ENCODE assay signal across 17 cellular contexts in the genomic region with DNA sequence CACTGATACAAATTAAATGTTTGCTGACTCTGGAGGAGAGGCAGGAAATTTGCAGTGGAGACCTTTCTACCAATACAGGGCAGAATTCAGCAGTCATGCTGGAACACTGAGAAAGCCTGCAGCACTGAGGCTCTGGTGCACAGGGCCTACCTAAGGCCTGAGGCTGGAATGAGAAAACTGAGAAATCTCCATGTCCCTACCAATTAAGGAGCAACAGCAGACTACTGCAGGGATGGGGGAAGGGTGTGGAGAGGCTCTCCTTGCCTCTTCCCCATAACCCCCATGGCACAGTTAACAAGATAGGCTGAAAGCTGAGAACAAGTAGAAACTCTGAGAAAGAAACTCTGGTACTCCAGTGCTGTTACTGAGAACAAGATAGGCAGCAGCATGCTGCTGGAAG. TPM values are rescaled to one million over a fixed set of nuclear protein-coding genes. Genes with fewer than 3 reads are reported as not detected.
A peak's percentile ranks its signal among the peaks of the same experiment; 100 is the strongest.
DNase-seq lines count a peak whose midpoint lies in the region; ATAC-seq, FAIRE-seq and TF ChIP-seq lines count a peak whose summit lies in the region.
"Had no signal": no experiment of that assay in that cellular context is flagged by ENCODE, and none has a peak within 500 bp of the region (broad histone marks: within the 10 kb centered on the region; RNA-seq: fewer than 3 reads in every experiment).

No MANE protein-coding gene starts in this region.

- no peaks in the 10 kb centered on the region for H3K36me3 Mint-ChIP-seq in GM23338 (ENCODE audit: low read depth)

- DNase-seq in GM23338 (ENCODE audit: low spot score) (peak; percentile 9), H1 (ENCODE audit: low read depth in 1 of 2, low spot score in 2 of 2) (no peak), mesendoderm (peak; percentile 49), NCI-H748 (lab: John Stamatoyannopoulos, UW; ENCODE audit: unreplicated experiment) (no peak), UCSD-AML1 (lab: John Stamatoyannopoulos, UW; ENCODE audit: unreplicated experiment) (no peak)
- DNase-seq in activated T-cell treated with anti-CD3 and anti-CD28 coated beads, Interleukin-2, amount 50 U/mL, for 1 hour = no peak
- DNase-seq in activated CD8-positive, alpha-beta memory T cell treated with anti-CD3 and anti-CD28 coated beads for 24 hours = no peak
- DNase-seq: C1 segment of cervical spinal cord; Calu3; CD4-positive, alpha-beta T cell; DMS 273 treated with DMSO at 0.1 percent for 48 hours had no signal

- H3K4me2 ChIP-seq in GM23338 (no peak overlapping the region), H1 (ENCODE audit: insufficient read depth in 1 of 2, low read depth in 2 of 2, low read length in 2 of 2) (no peak overlapping the region), mesendoderm (ENCODE audit: low read length) (no peak overlapping the region)

- CTCF ChIA-PET in H1 (lab: Charles Lee; ENCODE audit: partially characterized antibody) = no interaction called here

- H3K79me1 ChIP-seq in H1 (ENCODE audit: low read depth, low read length) (no peaks in the 10 kb centered on the region), mesendoderm (ENCODE audit: low read length) (no peaks in the 10 kb centered on the region)

- no peak for TF ChIP-seq RAD21 in H1 (IDR thresholded peaks at IDR 0.05 in 1 of 2, conservative IDR thresholded peaks at IDR 0.05 in 1 of 2; ENCODE audit: low read depth in 2 of 2, low read length in 2 of 2)

- H3K4ac ChIP-seq in H1 (replicated peaks; ENCODE audit: insufficient read length, low read depth, low read length) = no peak overlapping the region
- H3K4ac ChIP-seq in mesendoderm (ENCODE audit: low read depth, low read length) = no peak overlapping the region

- H3K79me2 ChIP-seq in GM23338 (replicated peaks; ENCODE audit: insufficient read depth) (no peaks in the 10 kb centered on the region), H1 (ENCODE audit: control insufficient read depth in 1 of 2, insufficient read depth in 2 of 2, low read length in 2 of 2) (no peaks in the 10 kb centered on the region), mesendoderm (ENCODE audit: control insufficient read depth, insufficient read depth, low read length) (no peaks in the 10 kb centered on the region)

- H2AFZ ChIP-seq in GM23338 (peak overlapping the region; percentile 81), H1 (ENCODE audit: low read length) (peak overlapping the region; percentile 72)

- H2BK5ac ChIP-seq in H1 (ENCODE audit: low read depth, low read length) (no peak overlapping the region), mesendoderm (ENCODE audit: low read length) (no peak overlapping the region)

- no peak overlapping the region for H4K91ac ChIP-seq in H1 (replicated peaks; ENCODE audit: insufficient read length, low read length)

- no peaks in the 10 kb centered on the region for H3K23me2 ChIP-seq in H1 (ENCODE audit: low read depth, low read length)

- H3K18ac ChIP-seq in H1 (ENCODE audit: extremely low read depth, low read length) (no peak overlapping the region), mesendoderm (ENCODE audit: low read length) (no peak overlapping the region)

- FAIRE-seq in H1 (lab: Jason Lieb, UNC) = no peak
- FAIRE-seq: A204.1, G401.6, GM12891 had no signal

- no peak overlapping the region for H3K4me3 Mint-ChIP-seq in GM23338
- H3K4me3 Mint-ChIP-seq: B cell; CD4-positive, alpha-beta T cell had no signal

- no peak overlapping the region for H2BK120ac ChIP-seq in H1 (replicated peaks; ENCODE audit: low read depth, low read length)
- H2BK120ac ChIP-seq in mesendoderm (ENCODE audit: low read depth, low read length) = no peak overlapping the region

- no peaks in the 10 kb centered on the region for H3K36me3 ChIP-seq in GM23338 (ENCODE audit: insufficient read depth)
- H3K36me3 ChIP-seq in HUES64 (ENCODE audit: insufficient read depth, low read length) = no peaks in the 10 kb centered on the region
- no peaks in the 10 kb centered on the region for H3K36me3 ChIP-seq in H1 (ENCODE audit: control insufficient read depth in 2 of 4, insufficient read depth in 4 of 4, low read length in 3 of 4)
- no peaks in the 10 kb centered on the region for H3K36me3 ChIP-seq in mesendoderm (ENCODE audit: control insufficient read depth, insufficient read depth, low read length)

- no peak overlapping the region for H3K23ac ChIP-seq in H1 (ENCODE audit: insufficient read length)
- H3K23ac ChIP-seq in mesendoderm (ENCODE audit: low read length) = no peak overlapping the region

- no peaks in the 10 kb centered on the region for H3F3A ChIP-seq in GM23338 (replicated peaks; ENCODE audit: low read depth)

- no peaks in the 10 kb centered on the region for H3K9me3 Mint-ChIP-seq in GM23338
- H3K9me3 Mint-ChIP-seq: CD4-positive, alpha-beta T cell had no signal

- no peak overlapping the region for H3K14ac ChIP-seq in H1 (ENCODE audit: insufficient read length)

- peak overlapping the region; percentile 40; the same call in 1 of the 2 replicates for H3K9ac ChIP-seq in HUES64 (ENCODE audit: low read depth, low read length)
- H3K9ac ChIP-seq in H1 (replicated peaks in 1 of 4; ENCODE audit: extremely low read depth in 1 of 4, low read depth in 3 of 4, low read length in 3 of 4) = no peak overlapping the region
- H3K9ac ChIP-seq in mesendoderm (ENCODE audit: low read length) = no peak overlapping the region

- no peaks in the 10 kb centered on the region for H4K20me1 ChIP-seq in GM23338 (replicated peaks; ENCODE audit: insufficient read depth)
- no peaks in the 10 kb centered on the region for H4K20me1 ChIP-seq in H1 (replicated peaks in 1 of 2; ENCODE audit: control insufficient read depth in 1 of 2, insufficient read depth in 2 of 2, low read length in 2 of 2)

- 0 out of 2 replicates have a peak overlapping the region, but pooled peaks have one; percentile 13 for H2BK12ac ChIP-seq in H1 (ENCODE audit: low read depth, low read length)

- POLR2A ChIA-PET in H1 (lab: Charles Lee; ENCODE audit: partially characterized antibody) = interaction anchor here (1.6 kb wide), 1 partner anchor 10 kb away, joined by 5 read pairs; a partner anchor contains a TSS

- TF ChIP-seq CTCF in GM23338 (conservative IDR thresholded peaks at IDR 0.05; ENCODE audit: low read depth in 2 of 2) = no peak
- no peak for TF ChIP-seq CTCF in H1 (IDR thresholded peaks at IDR 0.05; ENCODE audit: control extremely low read depth in 1 of 3, insufficient read depth in 1 of 3, low read depth in 1 of 3, low read length in 3 of 3)

- no peak overlapping the region for H2BK15ac ChIP-seq in H1 (ENCODE audit: low read length)
- no peak overlapping the region for H2BK15ac ChIP-seq in mesendoderm (replicated peaks; ENCODE audit: low read depth)

- H3K4me3 ChIP-seq in GM23338 (no peak overlapping the region), HUES64 (ENCODE audit: low read length) (no peak overlapping the region), H1 (ENCODE audit: extremely low read depth in 1 of 4, insufficient read depth in 2 of 4, low read depth in 3 of 4, low read length in 4 of 4) (no peak overlapping the region), mesendoderm (ENCODE audit: low read length) (no peak overlapping the region)

- no peak overlapping the region for H2AK5ac ChIP-seq in H1 (ENCODE audit: low read depth, low read length)
- no peak overlapping the region for H2AK5ac ChIP-seq in mesendoderm (ENCODE audit: low read length)

- H3K56ac ChIP-seq in H1 (replicated peaks; ENCODE audit: insufficient read length, low read depth, low read length) (no peak overlapping the region), mesendoderm (ENCODE audit: low read length) (no peak overlapping the region)

- H3K27me3 Mint-ChIP-seq in GM23338 (ENCODE audit: insufficient read depth, low read depth, poor library complexity) = no peaks in the 10 kb centered on the region
- H3K27me3 Mint-ChIP-seq: B cell; CD4-positive, alpha-beta T cell had no signal

- H4K8ac ChIP-seq in H1 (ENCODE audit: extremely low read depth, insufficient read depth, low read length) (no peak overlapping the region), mesendoderm (ENCODE audit: low read depth, low read length) (no peak overlapping the region)

- 0 out of 2 replicates have a peak, but pooled peaks cover 6% of the 10 kb centered on the region for H3K9me2 ChIP-seq in GM23338 (ENCODE audit: insufficient read depth)

- peak overlapping the region; percentile 55 for H3K27ac Mint-ChIP-seq in GM23338
- H3K27ac Mint-ChIP-seq: B cell; CD4-positive, alpha-beta T cell had no signal

- H3K4me1 ChIP-seq in GM23338 (ENCODE audit: insufficient read depth) (no peaks in the 10 kb centered on the region), HUES64 (ENCODE audit: insufficient read depth, low read length) (peaks cover 10% of the 10 kb centered on the region), H1 (replicated peaks in 1 of 4; ENCODE audit: control insufficient read depth in 3 of 4, insufficient read depth in 4 of 4, low read length in 3 of 4) (no peaks in the 10 kb centered on the region), mesendoderm (ENCODE audit: control insufficient read depth, low read depth, low read length) (no peaks in the 10 kb centered on the region)

- H2BK20ac ChIP-seq in H1 (ENCODE audit: low read length) = no peak overlapping the region

- no peak overlapping the region for H4K5ac ChIP-seq in H1 (ENCODE audit: insufficient read length, low read depth, low read length)
- H4K5ac ChIP-seq in mesendoderm (ENCODE audit: low read length) = no peak overlapping the region

- no peaks in the 10 kb centered on the region for H3K9me3 ChIP-seq in HUES64 (ENCODE audit: insufficient read depth, low read depth, low read length)
- no peaks in the 10 kb centered on the region for H3K9me3 ChIP-seq in H1 (ENCODE audit: insufficient read depth in 2 of 2, low read depth in 1 of 2, low read length in 1 of 2)

- H3K4me1 Mint-ChIP-seq in GM23338 = peaks cover 6% of the 10 kb centered on the region; the same call in 2 of the 3 replicates
- H3K4me1 Mint-ChIP-seq: B cell had no signal

- ATAC-seq in GM23338 = peak; percentile 67

- H3K27me3 ChIP-seq in GM23338 (ENCODE audit: insufficient read depth) (no peaks in the 10 kb centered on the region), HUES64 (ENCODE audit: insufficient read depth, low read length) (no peaks in the 10 kb centered on the region), H1 (replicated peaks in 1 of 4; ENCODE audit: control insufficient read depth in 3 of 4, extremely low read depth in 1 of 4, insufficient read depth in 3 of 4, low read length in 3 of 4) (no peaks in the 10 kb centered on the region), mesendoderm (ENCODE audit: insufficient read depth, low read length, poor library complexity) (no peaks in the 10 kb centered on the region)

- TF ChIP-seq EP300 in H1 (IDR thresholded peaks at IDR 0.05; ENCODE audit: borderline replicate concordance in 1 of 2, low read depth in 2 of 2, low read length in 2 of 2) = no peak

- H3K27ac ChIP-seq in GM23338 (ENCODE audit: low read depth) = no peak overlapping the region
- no peak overlapping the region for H3K27ac ChIP-seq in HUES64 (ENCODE audit: low read depth, low read length)
- no peak overlapping the region for H3K27ac ChIP-seq in H1 (ENCODE audit: low read depth, low read length)
- H3K27ac ChIP-seq in mesendoderm (ENCODE audit: low read depth, low read length) = no peak overlapping the region
- H3K27ac ChIP-seq: HL-60 had no signal

- no peak for TF ChIP-seq POLR2A in H1 (IDR thresholded peaks at IDR 0.05; ENCODE audit: control extremely low read depth in 1 of 2, low read depth in 2 of 2, low read length in 2 of 2)

RNA-seq across cellular contexts. Expression of a gene that starts 10.5 kb away (rescaled TPM):
- total RNA-seq in GM23338 (2014; rRNA removed; shearing (Covaris generic)) = 0.54 and 0.63 TPM in 2 replicates
- polyA plus RNA-seq in GM23338 (2016; fragmentation: Nextera tagmentation; extraction: Ambion mirVana) (0.52 and 0.74 TPM in 2 replicates), H1 (2011; rRNA removed) (0.44 and 0.60 TPM in 2 replicates)
- polyA plus RNA-seq in HUES64 (2013, experiment 1 of 2) = 0.75 TPM
- 1.3 TPM for polyA plus RNA-seq in HUES64 (2013, experiment 2 of 2)
- 0.57 and 0.88 TPM in 2 replicates for total RNA-seq in H1 (2021; fragmentation: NEBNext Ultra II Directional; extraction: Animal tissue kit (Norgen Biotek cat#: 25700))
- polyA plus RNA-seq in H1 (2011; cell fraction: cytosol; rRNA removed) = 0.59 TPM
- polyA plus RNA-seq in H1 (2011; cell fraction: nucleus; rRNA removed) = 0.29 TPM
- polyA plus RNA-seq in H1 (2012, experiment 1 of 2) = 0.46 to 1.2 TPM (median 0.51 TPM) in 4 replicates
- 0.31 TPM for polyA plus RNA-seq in H1 (2012, experiment 2 of 2)
- polyA plus RNA-seq in H1 (2013, experiment 1 of 2) = 0.77 TPM
- 1.0 TPM for polyA plus RNA-seq in H1 (2013, experiment 2 of 2)
- polyA minus RNA-seq in H1 (2011; rRNA and poly(A)+ RNA removed) = 0.19 and 0.27 TPM in 2 replicates
- not detected for polyA minus RNA-seq in H1 (2011; cell fraction: cytosol; rRNA and poly(A)+ RNA removed)
- polyA minus RNA-seq in H1 (2011; cell fraction: nucleus; rRNA and poly(A)+ RNA removed) = 1.2 TPM
- polyA plus RNA-seq in mesendoderm (2013, experiment 1 of 2) = 0.63 TPM
- 0.85 TPM for polyA plus RNA-seq in mesendoderm (2013, experiment 2 of 2)

RNA-seq across cellular contexts. Expression of a gene that starts 31.4 kb away (rescaled TPM):
- total RNA-seq in GM23338 (2014; rRNA removed; shearing (Covaris generic)) = 25.3 and 30.3 TPM in 2 replicates
- polyA plus RNA-seq in GM23338 (2016; fragmentation: Nextera tagmentation; extraction: Ambion mirVana) (22.7 and 26.4 TPM in 2 replicates), H1 (2011; rRNA removed) (12.6 and 20.6 TPM in 2 replicates)
- 21.4 TPM for polyA plus RNA-seq in HUES64 (2013, experiment 1 of 2)
- 22.3 TPM for polyA plus RNA-seq in HUES64 (2013, experiment 2 of 2)
- 33.4 and 35.1 TPM in 2 replicates for total RNA-seq in H1 (2021; fragmentation: NEBNext Ultra II Directional; extraction: Animal tissue kit (Norgen Biotek cat#: 25700))
- 18.9 TPM for polyA plus RNA-seq in H1 (2011; cell fraction: cytosol; rRNA removed)
- 4.5 TPM for polyA plus RNA-seq in H1 (2011; cell fraction: nucleus; rRNA removed)
- polyA plus RNA-seq in H1 (2012, experiment 1 of 2) = 6.4 to 18.1 TPM (median 9.1 TPM) in 4 replicates
- 2.6 TPM for polyA plus RNA-seq in H1 (2012, experiment 2 of 2)
- polyA plus RNA-seq in H1 (2013, experiment 1 of 2) = 16.3 TPM
- 16.8 TPM for polyA plus RNA-seq in H1 (2013, experiment 2 of 2)
- polyA minus RNA-seq in H1 (2011; rRNA and poly(A)+ RNA removed) = 25.4 and 25.5 TPM in 2 replicates
- 10.9 TPM for polyA minus RNA-seq in H1 (2011; cell fraction: cytosol; rRNA and poly(A)+ RNA removed)
- polyA minus RNA-seq in H1 (2011; cell fraction: nucleus; rRNA and poly(A)+ RNA removed) = 13.1 TPM
- 17.3 TPM for polyA plus RNA-seq in mesendoderm (2013, experiment 1 of 2)
- 16.4 TPM for polyA plus RNA-seq in mesendoderm (2013, experiment 2 of 2)

Comparison
In these comparisons a context has a peak if more than half of its experiments do, and no peak if none do; other contexts are left out.
1. DNase-seq: peak in GM23338 (single experiment) and mesendoderm (single experiment); none in H1 (0 of 2), activated T-cell treated with anti-CD3 and anti-CD28 coated beads, Interleukin-2, amount 50 U/mL, for 1 hour (single experiment), NCI-H748 (single experiment), activated CD8-positive, alpha-beta memory T cell treated with anti-CD3 and anti-CD28 coated beads for 24 hours (single experiment) and UCSD-AML1 (single experiment).